Comparison of ENCODE assay signal across 1 cellular context in genomic region chr18:47801817-47802216, GRCh38.
TF ChIP-seq lines count a peak whose summit lies in the region.

No MANE protein-coding gene starts in this region.

TF ChIP-seq in SK-N-SH, 30 proteins besides CTCF, POLR2A, EP300 and RAD21 (continued from another document):
- TF ChIP-seq USF1 (IDR thresholded peaks at IDR 0.05; ENCODE audit: borderline replicate concordance, low read depth) (no peak), IRF3 (IDR thresholded peaks at IDR 0.05; ENCODE audit: low read depth, low read length) (no peak), USF2 (IDR thresholded peaks at IDR 0.05; ENCODE audit: borderline replicate concordance, low read depth, low read length) (no peak)
